15 cellular contexts compared by ENCODE assay signal in the genomic region with DNA sequence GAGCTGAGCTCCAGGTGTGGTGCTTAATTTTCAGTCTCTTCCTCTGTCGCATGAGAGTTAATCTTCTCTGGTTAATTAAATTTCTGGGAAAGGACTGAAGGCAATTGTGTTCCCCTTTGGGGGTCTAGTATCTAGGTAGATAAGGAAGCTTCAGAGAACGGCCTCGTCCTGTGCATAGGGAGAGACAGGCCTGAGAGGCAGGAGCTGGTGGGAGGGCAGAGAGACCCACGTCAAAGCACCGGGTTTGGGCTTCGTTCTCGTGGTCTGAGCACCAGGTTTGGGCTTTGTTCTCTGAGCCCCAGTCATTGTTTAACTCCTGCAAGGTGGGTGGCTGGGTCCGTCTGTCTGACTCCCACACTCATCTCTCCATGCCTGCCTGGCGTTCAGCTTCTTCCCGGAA.
DNase-seq lines count a peak whose midpoint lies in the region; ATAC-seq and TF ChIP-seq lines count a peak whose summit lies in the region.
"Had no signal": no experiment of that assay in that cellular context is flagged by ENCODE, and none has a peak within 500 bp of the region (broad histone marks: within the 10 kb centered on the region; RNA-seq: fewer than 3 reads in every experiment).

No MANE protein-coding gene starts in this region.

- no peak overlapping the region for H3K4ac ChIP-seq in mesendoderm (ENCODE audit: low read depth, low read length)

- no peak for TF ChIP-seq CTCF in endodermal cell (conservative IDR thresholded peaks at IDR 0.05)
- no peak for TF ChIP-seq CTCF in spleen (IDR thresholded peaks at IDR 0.05 in 8 of 11, conservative IDR thresholded peaks at IDR 0.05 in 3 of 11)

- no peak for TF ChIP-seq POLR2A in spleen (IDR thresholded peaks at IDR 0.05)

- ATAC-seq in stimulated activated naive CD8-positive, alpha-beta T cell treated with anti-CD3 and anti-CD28 coated beads, Interleukin-15, amount 100 ng/mL, for 72 hours, result no peak
- ATAC-seq: GM12878 had no signal

- no peaks in the 10 kb centered on the region for H3K79me2 ChIP-seq in mesendoderm (ENCODE audit: control insufficient read depth, insufficient read depth, low read length)

- no peak overlapping the region for H3K4me3 Mint-ChIP-seq in stimulated activated naive CD8-positive, alpha-beta T cell treated with anti-CD3 and anti-CD28 coated beads, Interleukin-15, Interleukin-2, amounts not matched to agents 100 ng/mL and 50 ng/mL, for 24 hours
- no peak overlapping the region for H3K4me3 Mint-ChIP-seq in stimulated activated naive CD8-positive, alpha-beta T cell treated with anti-CD3 and anti-CD28 coated beads, Interleukin-15, amount 100 ng/mL, for 72 hours
- H3K4me3 Mint-ChIP-seq in endodermal cell, result no peak overlapping the region
- H3K4me3 Mint-ChIP-seq in CD8-positive, alpha-beta memory T cell, result no peak overlapping the region
- H3K4me3 Mint-ChIP-seq: HFFc6 had no signal

- H3K27me3 ChIP-seq in endodermal cell (ENCODE audit: control insufficient read depth, insufficient read depth, low read length, poor library complexity, severe bottlenecking) (no peaks in the 10 kb centered on the region), mesendoderm (ENCODE audit: insufficient read depth, low read length, poor library complexity) (no peaks in the 10 kb centered on the region), spleen (replicated peaks in 1 of 7) (no peaks in the 10 kb centered on the region)
- H3K27me3 ChIP-seq in CD8-positive, alpha-beta memory T cell (ENCODE audit: insufficient read depth, low read length, poor library complexity, severe bottlenecking), result no peaks in the 10 kb centered on the region
- H3K27me3 ChIP-seq: BLaER1 had no signal

- H3K9ac ChIP-seq in endodermal cell (ENCODE audit: extremely low read depth, low read length, poor library complexity, severe bottlenecking), result no peak overlapping the region
- H3K9ac ChIP-seq in mesendoderm (ENCODE audit: low read length), result no peak overlapping the region
- H3K9ac ChIP-seq: BLaER1 had no signal

- H3K4me3 ChIP-seq in endodermal cell (ENCODE audit: low read length), result no peak overlapping the region
- no peak overlapping the region for H3K4me3 ChIP-seq in mesendoderm (ENCODE audit: low read length)
- H3K4me3 ChIP-seq in spleen, result no peak overlapping the region
- H3K4me3 ChIP-seq in CD8-positive, alpha-beta memory T cell (ENCODE audit: low read length), result no peak overlapping the region
- H3K4me3 ChIP-seq: BLaER1, GM12878 had no signal

- no peak overlapping the region for H4K5ac ChIP-seq in mesendoderm (ENCODE audit: low read length)

- H3K9me3 Mint-ChIP-seq in stimulated activated naive CD8-positive, alpha-beta T cell treated with anti-CD3 and anti-CD28 coated beads, Interleukin-15, Interleukin-2, amounts not matched to agents 100 ng/mL and 50 ng/mL, for 24 hours, result no peaks in the 10 kb centered on the region
- H3K9me3 Mint-ChIP-seq in stimulated activated naive CD8-positive, alpha-beta T cell treated with anti-CD3 and anti-CD28 coated beads, Interleukin-15, amount 100 ng/mL, for 72 hours, result no peaks in the 10 kb centered on the region
- no peaks in the 10 kb centered on the region for H3K9me3 Mint-ChIP-seq in endodermal cell
- H3K9me3 Mint-ChIP-seq in CD8-positive, alpha-beta memory T cell, result peaks cover 0 to 1% (median 0%) of the 10 kb centered on the region in 5 donors
- H3K9me3 Mint-ChIP-seq: HFFc6 had no signal

- no peaks in the 10 kb centered on the region for H3K4me1 Mint-ChIP-seq in stimulated activated naive CD8-positive, alpha-beta T cell treated with anti-CD3 and anti-CD28 coated beads, Interleukin-15, Interleukin-2, amounts not matched to agents 100 ng/mL and 50 ng/mL, for 24 hours (ENCODE audit: low read depth)
- H3K4me1 Mint-ChIP-seq in stimulated activated naive CD8-positive, alpha-beta T cell treated with anti-CD3 and anti-CD28 coated beads, Interleukin-15, amount 100 ng/mL, for 72 hours, result no peaks in the 10 kb centered on the region
- H3K4me1 Mint-ChIP-seq in endodermal cell, result peaks cover 62% of the 10 kb centered on the region
- H3K4me1 Mint-ChIP-seq in CD8-positive, alpha-beta memory T cell, result no peaks in the 10 kb centered on the region

- POLR2A ChIA-PET in CD8-positive, alpha-beta memory T cell (lab: Charles Lee), result no interaction called here

- H2BK5ac ChIP-seq in mesendoderm (ENCODE audit: low read length), result no peak overlapping the region

- H3K9me3 ChIP-seq in endodermal cell (ENCODE audit: control insufficient read depth, low read length), result no peaks in the 10 kb centered on the region
- H3K9me3 ChIP-seq in spleen, result no peaks in the 10 kb centered on the region
- no peaks in the 10 kb centered on the region for H3K9me3 ChIP-seq in CD8-positive, alpha-beta memory T cell (ENCODE audit: low read length)

- H2BK15ac ChIP-seq in mesendoderm (replicated peaks; ENCODE audit: low read depth), result no peak overlapping the region

- no peak overlapping the region for H3K4me2 ChIP-seq in mesendoderm (ENCODE audit: low read length)

- CTCF ChIA-PET in CD8-positive, alpha-beta memory T cell (lab: Charles Lee), result interaction anchor here (0.7 kb wide), 1 partner anchor 69 kb away, joined by 3 read pairs; no protein-coding TSS in a partner anchor

- peak overlapping the region; percentile 19 for H3K27ac Mint-ChIP-seq in stimulated activated naive CD8-positive, alpha-beta T cell treated with anti-CD3 and anti-CD28 coated beads, Interleukin-15, Interleukin-2, amounts not matched to agents 100 ng/mL and 50 ng/mL, for 24 hours
- H3K27ac Mint-ChIP-seq in stimulated activated naive CD8-positive, alpha-beta T cell treated with anti-CD3 and anti-CD28 coated beads, Interleukin-15, amount 100 ng/mL, for 72 hours, result no peak overlapping the region
- peak overlapping the region; percentile 95 for H3K27ac Mint-ChIP-seq in endodermal cell
- no peak overlapping the region for H3K27ac Mint-ChIP-seq in CD8-positive, alpha-beta memory T cell
- H3K27ac Mint-ChIP-seq: HFFc6 had no signal

- H3K27me3 Mint-ChIP-seq in stimulated activated naive CD8-positive, alpha-beta T cell treated with anti-CD3 and anti-CD28 coated beads, Interleukin-15, Interleukin-2, amounts not matched to agents 100 ng/mL and 50 ng/mL, for 24 hours, result peaks cover 9% of the 10 kb centered on the region
- no peaks in the 10 kb centered on the region for H3K27me3 Mint-ChIP-seq in stimulated activated naive CD8-positive, alpha-beta T cell treated with anti-CD3 and anti-CD28 coated beads, Interleukin-15, amount 100 ng/mL, for 72 hours
- H3K27me3 Mint-ChIP-seq in endodermal cell (ENCODE audit: insufficient read depth), result no peaks in the 10 kb centered on the region
- peaks cover 12 to 35% of the 10 kb centered on the region in 2 donors for H3K27me3 Mint-ChIP-seq in CD8-positive, alpha-beta memory T cell

- no peak overlapping the region for H2BK120ac ChIP-seq in mesendoderm (ENCODE audit: low read depth, low read length)

- no peak overlapping the region for H3K23ac ChIP-seq in mesendoderm (ENCODE audit: low read length)

- no peak overlapping the region for H2AK5ac ChIP-seq in mesendoderm (ENCODE audit: low read length)

- H3K36me3 Mint-ChIP-seq in stimulated activated naive CD8-positive, alpha-beta T cell treated with anti-CD3 and anti-CD28 coated beads, Interleukin-15, Interleukin-2, amounts not matched to agents 100 ng/mL and 50 ng/mL, for 24 hours (ENCODE audit: low read depth), result no peaks in the 10 kb centered on the region
- no peaks in the 10 kb centered on the region for H3K36me3 Mint-ChIP-seq in endodermal cell (ENCODE audit: low read depth)
- no peaks in the 10 kb centered on the region for H3K36me3 Mint-ChIP-seq in CD8-positive, alpha-beta memory T cell

- no peak overlapping the region for H4K8ac ChIP-seq in mesendoderm (ENCODE audit: low read depth, low read length)

- H3K79me1 ChIP-seq in mesendoderm (ENCODE audit: low read length), result no peaks in the 10 kb centered on the region

- peak overlapping the region; percentile 20 for H3K18ac ChIP-seq in mesendoderm (ENCODE audit: low read length)

- peaks cover 13% of the 10 kb centered on the region for H3K4me1 ChIP-seq in endodermal cell (ENCODE audit: control insufficient read depth, insufficient read depth, low read length)
- H3K4me1 ChIP-seq in mesendoderm (ENCODE audit: control insufficient read depth, low read depth, low read length), result peaks cover 12% of the 10 kb centered on the region
- peaks cover 0 to 5% (median 0%) of the 10 kb centered on the region in 6 donors for H3K4me1 ChIP-seq in spleen
- no peaks in the 10 kb centered on the region for H3K4me1 ChIP-seq in CD8-positive, alpha-beta memory T cell (ENCODE audit: insufficient read depth, low read length)

- intact Hi-C loops in spleen (cut with DNase I; ENCODE audit: low total_unique reads), result no loop called here

- H3K36me3 ChIP-seq in endodermal cell (ENCODE audit: control insufficient read depth, insufficient read depth, low read length) (no peaks in the 10 kb centered on the region), mesendoderm (ENCODE audit: control insufficient read depth, insufficient read depth, low read length) (no peaks in the 10 kb centered on the region), spleen (no peaks in the 10 kb centered on the region)
- H3K36me3 ChIP-seq in CD8-positive, alpha-beta memory T cell (ENCODE audit: insufficient read depth, low read length), result no peaks in the 10 kb centered on the region
- H3K36me3 ChIP-seq: BLaER1 had no signal

- DNase-seq in stimulated activated naive CD8-positive, alpha-beta T cell treated with anti-CD3 and anti-CD28 coated beads, Interleukin-15, amount 100 ng/mL, for 72 hours, result no peak
- DNase-seq in endodermal cell, result peak; percentile 78
- peak; percentile 81 for DNase-seq in mesendoderm
- DNase-seq in spleen, result peak; percentile 48
- DNase-seq in activated T-cell treated with anti-CD3 and anti-CD28 coated beads for 4 hours, result no peak
- no peak for DNase-seq in CD8-positive, alpha-beta memory T cell
- no peak for DNase-seq in NCI-H1930 (lab: John Stamatoyannopoulos, UW)
- DNase-seq: 8988T, AML-193, DMS53, HCEC 1CT, HFFc6 had no signal

- 48 to 62% methylated on average over 7 to 10 of the region's 10 CpGs for WGBS in endodermal cell (ENCODE audit: insufficient coverage in 1 of 2, insufficient read length in 1 of 2), 2 experiments
- no CpG with 5 or more reads among the region's 10 CpGs for WGBS in mesendoderm (ENCODE audit: extremely low coverage, insufficient coverage, low lambda C conversion rate)
- WGBS in spleen, 5 donors, result 78 to 98% (median 87%) methylated on average over 10 of the region's 10 CpGs

- H3K56ac ChIP-seq in mesendoderm (ENCODE audit: low read length), result peak overlapping the region; percentile 11

- H3K27ac ChIP-seq in endodermal cell (ENCODE audit: low read depth, low read length), result no peak overlapping the region
- H3K27ac ChIP-seq in mesendoderm (ENCODE audit: low read depth, low read length), result peak overlapping the region; percentile 78
- no peak overlapping the region for H3K27ac ChIP-seq in spleen
- H3K27ac ChIP-seq in CD8-positive, alpha-beta memory T cell (ENCODE audit: low read depth, low read length), result no peak overlapping the region
- H3K27ac ChIP-seq: BLaER1 had no signal

Comparison
In these comparisons a context has a peak if more than half of its experiments do, and no peak if none do; other contexts are left out.
1. H3K27ac Mint-ChIP-seq: peak in stimulated activated naive CD8-positive, alpha-beta T cell treated with anti-CD3 and anti-CD28 coated beads, Interleukin-15, Interleukin-2, amounts not matched to agents 100 ng/mL and 50 ng/mL, for 24 hours (single experiment) and endodermal cell (single experiment); none in stimulated activated naive CD8-positive, alpha-beta T cell treated with anti-CD3 and anti-CD28 coated beads, Interleukin-15, amount 100 ng/mL, for 72 hours (0 of 2) and CD8-positive, alpha-beta memory T cell (0 of 8).
2. DNase-seq: peak in endodermal cell (single experiment), mesendoderm (single experiment) and spleen (single experiment); none in stimulated activated naive CD8-positive, alpha-beta T cell treated with anti-CD3 and anti-CD28 coated beads, Interleukin-15, amount 100 ng/mL, for 72 hours (0 of 2), activated T-cell treated with anti-CD3 and anti-CD28 coated beads for 4 hours (single experiment), CD8-positive, alpha-beta memory T cell (0 of 5) and NCI-H1930 (0 of 2).